1 cellular context compared by ENCODE assay signal in genomic region chr15:37112171-37112570, GRCh38.
TF ChIP-seq lines count a peak whose summit lies in the region.

No MANE protein-coding gene starts in this region.

TF ChIP-seq in WTC11, 78 proteins besides CTCF, POLR2A, EP300 and RAD21 (continued from another document):
- TF ChIP-seq STAT6 (CRISPR knock-in tag; conservative IDR thresholded peaks at IDR 0.05; ENCODE audit: low read depth) (no peak), MYBL2 (CRISPR knock-in tag; IDR thresholded peaks at IDR 0.05) (no peak)
